In the genomic region with DNA sequence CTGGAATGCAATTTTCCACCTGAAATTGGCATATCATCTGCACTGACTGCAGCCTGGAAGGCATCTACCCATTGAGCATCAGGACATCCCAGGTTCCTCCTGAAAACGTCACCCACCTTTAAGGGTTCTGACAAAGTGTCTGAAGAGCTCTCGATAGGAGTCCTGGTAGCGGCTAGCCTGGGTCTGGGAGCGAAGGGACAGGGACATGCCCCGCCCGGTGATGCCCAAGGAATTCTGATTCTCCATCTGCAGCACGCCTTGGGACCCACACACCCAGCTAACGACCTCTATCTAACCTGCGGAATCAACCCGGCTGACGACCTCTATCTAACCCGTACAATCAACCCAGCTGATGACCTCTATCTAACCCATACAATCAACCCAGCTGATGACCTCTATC, we compare ENCODE assay signal across 1 cellular context.
TF ChIP-seq lines count a peak whose summit lies in the region.

No MANE protein-coding gene starts in this region.

TF ChIP-seq in K562, 482 proteins besides CTCF, POLR2A, EP300 and RAD21:
- TF ChIP-seq, protein P1, sequence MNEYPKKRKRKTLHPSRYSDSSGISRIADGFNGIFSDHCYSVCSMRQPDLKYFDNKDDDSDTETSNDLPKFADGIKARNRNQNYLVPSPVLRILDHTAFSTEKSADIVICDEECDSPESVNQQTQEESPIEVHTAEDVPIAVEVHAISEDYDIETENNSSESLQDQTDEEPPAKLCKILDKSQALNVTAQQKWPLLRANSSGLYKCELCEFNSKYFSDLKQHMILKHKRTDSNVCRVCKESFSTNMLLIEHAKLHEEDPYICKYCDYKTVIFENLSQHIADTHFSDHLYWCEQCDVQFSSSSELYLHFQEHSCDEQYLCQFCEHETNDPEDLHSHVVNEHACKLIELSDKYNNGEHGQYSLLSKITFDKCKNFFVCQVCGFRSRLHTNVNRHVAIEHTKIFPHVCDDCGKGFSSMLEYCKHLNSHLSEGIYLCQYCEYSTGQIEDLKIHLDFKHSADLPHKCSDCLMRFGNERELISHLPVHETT (CRISPR knock-in tag; conservative IDR thresholded peaks at IDR 0.05 in 1 of 2, IDR thresholded peaks at IDR 0.05 in 1 of 2), result no peak
- TF ChIP-seq ZNF347 (CRISPR knock-in tag; IDR thresholded peaks at IDR 0.05; ENCODE audit: low read depth) (no peak), SRSF9 (IDR thresholded peaks at IDR 0.05; ENCODE audit: borderline replicate concordance, low read depth, low read length) (no peak), POU5F1 (IDR thresholded peaks at IDR 0.05; ENCODE audit: borderline replicate concordance, low read depth, low read length, partially characterized antibody) (no peak), POLR3A (IDR thresholded peaks at IDR 0.05; ENCODE audit: borderline replicate concordance, extremely low read depth, insufficient read depth, insufficient read length) (no peak), BCOR (IDR thresholded peaks at IDR 0.05) (no peak), POLR2AphosphoS2 (IDR thresholded peaks at IDR 0.05; ENCODE audit: low read length) (no peak), SUPT5H (IDR thresholded peaks at IDR 0.05) (no peak), HDAC8 (tag; IDR thresholded peaks at IDR 0.05) (no peak), NONO (IDR thresholded peaks at IDR 0.05; ENCODE audit: low read depth in 2 of 2, low read length in 1 of 2) (no peak), BCL6 (CRISPR knock-in tag; IDR thresholded peaks at IDR 0.05) (no peak), SIRT6 (IDR thresholded peaks at IDR 0.05; ENCODE audit: low read depth, low read length) (no peak), KDM4B (IDR thresholded peaks at IDR 0.05; ENCODE audit: borderline replicate concordance in 2 of 2, low read depth in 1 of 2) (no peak), HDAC6 (IDR thresholded peaks at IDR 0.05; ENCODE audit: low read depth, low read length) (no peak)
- TF ChIP-seq, protein P2, sequence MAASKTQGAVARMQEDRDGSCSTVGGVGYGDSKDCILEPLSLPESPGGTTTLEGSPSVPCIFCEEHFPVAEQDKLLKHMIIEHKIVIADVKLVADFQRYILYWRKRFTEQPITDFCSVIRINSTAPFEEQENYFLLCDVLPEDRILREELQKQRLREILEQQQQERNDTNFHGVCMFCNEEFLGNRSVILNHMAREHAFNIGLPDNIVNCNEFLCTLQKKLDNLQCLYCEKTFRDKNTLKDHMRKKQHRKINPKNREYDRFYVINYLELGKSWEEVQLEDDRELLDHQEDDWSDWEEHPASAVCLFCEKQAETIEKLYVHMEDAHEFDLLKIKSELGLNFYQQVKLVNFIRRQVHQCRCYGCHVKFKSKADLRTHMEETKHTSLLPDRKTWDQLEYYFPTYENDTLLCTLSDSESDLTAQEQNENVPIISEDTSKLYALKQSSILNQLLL (CRISPR knock-in tag; IDR thresholded peaks at IDR 0.05; ENCODE audit: borderline replicate concordance), result no peak
- TF ChIP-seq, protein P3, sequence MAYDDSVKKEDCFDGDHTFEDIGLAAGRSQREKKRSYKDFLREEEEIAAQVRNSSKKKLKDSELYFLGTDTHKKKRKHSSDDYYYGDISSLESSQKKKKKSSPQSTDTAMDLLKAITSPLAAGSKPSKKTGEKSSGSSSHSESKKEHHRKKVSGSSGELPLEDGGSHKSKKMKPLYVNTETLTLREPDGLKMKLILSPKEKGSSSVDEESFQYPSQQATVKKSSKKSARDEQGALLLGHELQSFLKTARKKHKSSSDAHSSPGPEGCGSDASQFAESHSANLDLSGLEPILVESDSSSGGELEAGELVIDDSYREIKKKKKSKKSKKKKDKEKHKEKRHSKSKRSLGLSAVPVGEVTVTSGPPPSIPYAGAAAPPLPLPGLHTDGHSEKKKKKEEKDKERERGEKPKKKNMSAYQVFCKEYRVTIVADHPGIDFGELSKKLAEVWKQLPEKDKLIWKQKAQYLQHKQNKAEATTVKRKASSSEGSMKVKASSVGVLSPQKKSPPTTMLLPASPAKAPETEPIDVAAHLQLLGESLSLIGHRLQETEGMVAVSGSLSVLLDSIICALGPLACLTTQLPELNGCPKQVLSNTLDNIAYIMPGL (CRISPR knock-in tag; IDR thresholded peaks at IDR 0.05), result no peak
- TF ChIP-seq, protein P4, sequence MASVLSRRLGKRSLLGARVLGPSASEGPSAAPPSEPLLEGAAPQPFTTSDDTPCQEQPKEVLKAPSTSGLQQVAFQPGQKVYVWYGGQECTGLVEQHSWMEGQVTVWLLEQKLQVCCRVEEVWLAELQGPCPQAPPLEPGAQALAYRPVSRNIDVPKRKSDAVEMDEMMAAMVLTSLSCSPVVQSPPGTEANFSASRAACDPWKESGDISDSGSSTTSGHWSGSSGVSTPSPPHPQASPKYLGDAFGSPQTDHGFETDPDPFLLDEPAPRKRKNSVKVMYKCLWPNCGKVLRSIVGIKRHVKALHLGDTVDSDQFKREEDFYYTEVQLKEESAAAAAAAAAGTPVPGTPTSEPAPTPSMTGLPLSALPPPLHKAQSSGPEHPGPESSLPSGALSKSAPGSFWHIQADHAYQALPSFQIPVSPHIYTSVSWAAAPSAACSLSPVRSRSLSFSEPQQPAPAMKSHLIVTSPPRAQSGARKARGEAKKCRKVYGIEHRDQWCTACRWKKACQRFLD (CRISPR knock-in tag; IDR thresholded peaks at IDR 0.05), result no peak
